8 cellular contexts compared by ENCODE assay signal in the genomic region with DNA sequence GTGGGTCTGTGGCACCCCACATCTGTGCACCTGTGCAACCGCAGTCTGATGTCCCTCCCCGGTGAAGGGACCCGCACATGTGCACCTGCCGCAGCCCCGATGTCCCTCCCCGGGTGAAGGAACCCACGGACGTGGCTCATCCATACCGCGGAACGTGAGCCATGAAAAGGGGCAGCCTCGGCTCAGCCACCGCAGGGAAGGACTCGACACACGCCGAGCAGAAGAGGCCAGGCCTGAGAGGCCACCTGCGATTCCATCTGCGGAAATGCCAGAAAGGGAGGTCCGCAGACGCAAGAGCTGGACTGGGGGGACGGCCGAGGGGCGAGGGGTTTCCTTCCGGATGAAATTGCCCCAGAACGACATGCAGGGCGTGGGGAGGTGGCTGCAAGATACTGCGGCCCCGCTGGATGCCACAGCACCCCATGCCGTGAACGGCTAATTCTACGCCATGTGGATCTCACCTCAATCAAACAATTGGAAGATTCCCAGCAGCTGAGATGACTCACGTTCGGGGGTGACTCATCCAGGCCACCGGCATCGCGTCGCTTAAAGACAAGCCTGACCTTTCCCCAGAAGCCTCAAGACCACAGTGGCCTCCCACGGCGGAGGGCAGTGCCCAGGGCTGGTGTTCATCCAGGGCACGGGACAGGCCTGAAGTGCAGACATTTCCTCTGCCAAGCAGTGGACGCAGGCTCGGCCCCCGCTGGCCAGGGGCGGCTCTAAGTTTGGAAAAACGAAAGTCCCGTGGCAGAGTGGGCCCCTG. TPM values are rescaled to one million over a fixed set of nuclear protein-coding genes. Genes with fewer than 3 reads are reported as not detected.
DNase-seq lines count a peak whose midpoint lies in the region; ATAC-seq and TF ChIP-seq lines count a peak whose summit lies in the region.

No MANE protein-coding gene starts in this region.

- no peaks in the 10 kb centered on the region for H3K36me3 ChIP-seq in gastroesophageal sphincter

- TF ChIP-seq CTCF in AG10803 (conservative IDR thresholded peaks at IDR 0.05; ENCODE audit: low read length) (no peak), gastroesophageal sphincter (IDR thresholded peaks at IDR 0.05) (no peak)

- H3K27me3 ChIP-seq in gastroesophageal sphincter = peaks cover 62% of the 10 kb centered on the region

- peaks cover 0 to 9% (median 3%) of the 10 kb centered on the region in 3 donors for H3K4me1 ChIP-seq in gastroesophageal sphincter

- no peak for TF ChIP-seq EP300 in gastroesophageal sphincter (IDR thresholded peaks at IDR 0.05)

- H3K27ac ChIP-seq in gastroesophageal sphincter = no peak overlapping the region

- DNase-seq in AG10803 (ENCODE audit: low read depth) (peak; percentile 58), NCI-H69 (lab: John Stamatoyannopoulos, UW) (peak; percentile 60), NAMALWA (ENCODE audit: low spot score) (no peak)
- DNase-seq in activated T-cell treated with anti-CD3 and anti-CD28 coated beads, Interleukin-2, amount 50 U/mL, for 72 hours = peak; percentile 85 to 86
- peak; percentile 63 for DNase-seq in stimulated activated CD8-positive, alpha-beta memory T cell treated with anti-CD3 and anti-CD28 coated beads, Interleukin-12 subunit alpha, Interleukin-12 subunit beta, amount 100 ng/mL, for 24 hours (ENCODE audit: extremely low read depth)

- peaks cover 58% of the 10 kb centered on the region for H3K4me1 Mint-ChIP-seq in activated T-cell treated with anti-CD3 and anti-CD28 coated beads, Interleukin-2, amount 50 U/mL, for 72 hours (ENCODE audit: low read depth)

- no peaks in the 10 kb centered on the region for H3K36me3 Mint-ChIP-seq in activated T-cell treated with anti-CD3 and anti-CD28 coated beads, Interleukin-2, amount 50 U/mL, for 72 hours (ENCODE audit: insufficient read depth in 2 of 2)

- peak; percentile 78 to 84 for ATAC-seq in activated T-cell treated with anti-CD3 and anti-CD28 coated beads, Interleukin-2, amount 50 U/mL, for 72 hours (replicated peaks in 1 of 2)
- ATAC-seq in gastroesophageal sphincter (peak; percentile 57), HG02973 (IDR thresholded peaks at IDR 0.05; ENCODE audit: unreplicated experiment) (no peak), GM19324 (IDR thresholded peaks at IDR 0.05; ENCODE audit: low FRiP score, unreplicated experiment) (no peak)

- H3K4me3 ChIP-seq in AG10803 (ENCODE audit: low read length) = no peak overlapping the region
- no peak overlapping the region for H3K4me3 ChIP-seq in gastroesophageal sphincter

- no peak for TF ChIP-seq POLR2A in gastroesophageal sphincter (IDR thresholded peaks at IDR 0.05)

- H3K27me3 Mint-ChIP-seq in activated T-cell treated with anti-CD3 and anti-CD28 coated beads, Interleukin-2, amount 50 U/mL, for 72 hours (ENCODE audit: low read depth) = no peaks in the 10 kb centered on the region

- 55% methylated on average over 8 of the region's 46 CpGs; no CpG with 5 or more reads in 1 of the 2 donors for WGBS in gastroesophageal sphincter (ENCODE audit: low coverage in 1 of 2), 2 donors

- H3K27ac Mint-ChIP-seq in activated T-cell treated with anti-CD3 and anti-CD28 coated beads, Interleukin-2, amount 50 U/mL, for 72 hours = peak overlapping the region; percentile 9

- H3K9me3 ChIP-seq in gastroesophageal sphincter = no peaks in the 10 kb centered on the region

- peak overlapping the region; percentile 79 to 80 for H3K4me3 Mint-ChIP-seq in activated T-cell treated with anti-CD3 and anti-CD28 coated beads, Interleukin-2, amount 50 U/mL, for 72 hours

- H3K9me3 Mint-ChIP-seq in activated T-cell treated with anti-CD3 and anti-CD28 coated beads, Interleukin-2, amount 50 U/mL, for 72 hours = no peaks in the 10 kb centered on the region

RNA-seq across cellular contexts. Expression of a gene that starts 21.0 kb away (rescaled TPM):
- total RNA-seq in activated T-cell treated with anti-CD3 and anti-CD28 coated beads, Interleukin-2, amount 50 U/mL, for 72 hours = 1 to 10 TPM; 1.8 to 2.1 TPM
- total RNA-seq in gastroesophageal sphincter = 1 to 10 TPM; 2.0 to 4.5 (median 3.6) TPM

RNA-seq across cellular contexts. Expression of a gene that starts 31.8 kb away (rescaled TPM):
- total RNA-seq in activated T-cell treated with anti-CD3 and anti-CD28 coated beads, Interleukin-2, amount 50 U/mL, for 72 hours = 10 to 100 TPM; 26.9 to 33.2 TPM
- 10 to 100 TPM; 13.7 to 57.3 (median 20.9) TPM for total RNA-seq in gastroesophageal sphincter

Comparison
In these comparisons a context has a peak if more than half of its experiments do, and no peak if none do; other contexts are left out.
1. ATAC-seq: peak in activated T-cell treated with anti-CD3 and anti-CD28 coated beads, Interleukin-2, amount 50 U/mL, for 72 hours (2 of 2) and gastroesophageal sphincter (single experiment); none in HG02973 (single experiment) and GM19324 (single experiment).